In the genomic region with DNA sequence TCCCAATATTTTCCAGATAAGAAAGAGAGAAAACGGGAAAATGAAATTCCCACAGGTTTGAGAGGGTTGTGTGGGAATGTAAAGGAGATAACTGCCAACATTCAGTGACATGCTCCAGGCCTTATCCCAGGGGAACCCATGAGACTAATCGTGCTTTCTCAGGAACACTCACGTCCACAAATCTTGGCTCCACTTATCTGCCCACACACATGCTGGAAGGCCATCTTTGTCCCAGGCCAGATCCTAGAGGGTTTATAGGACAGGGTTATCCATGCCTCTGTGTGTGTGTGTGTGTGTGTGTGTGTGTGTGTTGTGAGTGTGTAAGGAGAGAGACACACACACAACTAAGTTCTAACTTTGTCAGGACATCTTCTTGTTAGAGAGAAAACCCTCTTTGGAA, we compare ENCODE assay signal across 1 cellular context.
TF ChIP-seq lines count a peak whose summit lies in the region.

No MANE protein-coding gene starts in this region.

TF ChIP-seq in GM23338, 12 proteins besides CTCF, POLR2A, EP300 and RAD21 (continued from another document):
- TF ChIP-seq, protein P1, sequence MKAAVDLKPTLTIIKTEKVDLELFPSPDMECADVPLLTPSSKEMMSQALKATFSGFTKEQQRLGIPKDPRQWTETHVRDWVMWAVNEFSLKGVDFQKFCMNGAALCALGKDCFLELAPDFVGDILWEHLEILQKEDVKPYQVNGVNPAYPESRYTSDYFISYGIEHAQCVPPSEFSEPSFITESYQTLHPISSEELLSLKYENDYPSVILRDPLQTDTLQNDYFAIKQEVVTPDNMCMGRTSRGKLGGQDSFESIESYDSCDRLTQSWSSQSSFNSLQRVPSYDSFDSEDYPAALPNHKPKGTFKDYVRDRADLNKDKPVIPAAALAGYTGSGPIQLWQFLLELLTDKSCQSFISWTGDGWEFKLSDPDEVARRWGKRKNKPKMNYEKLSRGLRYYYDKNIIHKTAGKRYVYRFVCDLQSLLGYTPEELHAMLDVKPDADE (IDR thresholded peaks at IDR 0.05): no peak
- TF ChIP-seq ZNF114 (CRISPR knock-in tag; IDR thresholded peaks at IDR 0.05): no peak
TF ChIP-seq in GM23338: peak in this region for 0.
